ENCODE assay signal across 1 cellular context in genomic region chr6:28727559-28728211, GRCh38.
TF ChIP-seq lines count a peak whose summit lies in the region.

No MANE protein-coding gene starts in this region.

TF ChIP-seq in HCT116, 20 proteins besides CTCF, POLR2A, EP300 and RAD21 (continued from another document):
- TF ChIP-seq, protein P1, sequence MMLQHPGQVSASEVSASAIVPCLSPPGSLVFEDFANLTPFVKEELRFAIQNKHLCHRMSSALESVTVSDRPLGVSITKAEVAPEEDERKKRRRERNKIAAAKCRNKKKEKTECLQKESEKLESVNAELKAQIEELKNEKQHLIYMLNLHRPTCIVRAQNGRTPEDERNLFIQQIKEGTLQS (IDR thresholded peaks at IDR 0.05): no peak
- TF ChIP-seq EGR1 (IDR thresholded peaks at IDR 0.05; ENCODE audit: low read depth): no peak
- TF ChIP-seq ZBTB33 (IDR thresholded peaks at IDR 0.05; ENCODE audit: extremely low read depth, insufficient replicate concordance, low read length): no peak
- TF ChIP-seq, protein P2, sequence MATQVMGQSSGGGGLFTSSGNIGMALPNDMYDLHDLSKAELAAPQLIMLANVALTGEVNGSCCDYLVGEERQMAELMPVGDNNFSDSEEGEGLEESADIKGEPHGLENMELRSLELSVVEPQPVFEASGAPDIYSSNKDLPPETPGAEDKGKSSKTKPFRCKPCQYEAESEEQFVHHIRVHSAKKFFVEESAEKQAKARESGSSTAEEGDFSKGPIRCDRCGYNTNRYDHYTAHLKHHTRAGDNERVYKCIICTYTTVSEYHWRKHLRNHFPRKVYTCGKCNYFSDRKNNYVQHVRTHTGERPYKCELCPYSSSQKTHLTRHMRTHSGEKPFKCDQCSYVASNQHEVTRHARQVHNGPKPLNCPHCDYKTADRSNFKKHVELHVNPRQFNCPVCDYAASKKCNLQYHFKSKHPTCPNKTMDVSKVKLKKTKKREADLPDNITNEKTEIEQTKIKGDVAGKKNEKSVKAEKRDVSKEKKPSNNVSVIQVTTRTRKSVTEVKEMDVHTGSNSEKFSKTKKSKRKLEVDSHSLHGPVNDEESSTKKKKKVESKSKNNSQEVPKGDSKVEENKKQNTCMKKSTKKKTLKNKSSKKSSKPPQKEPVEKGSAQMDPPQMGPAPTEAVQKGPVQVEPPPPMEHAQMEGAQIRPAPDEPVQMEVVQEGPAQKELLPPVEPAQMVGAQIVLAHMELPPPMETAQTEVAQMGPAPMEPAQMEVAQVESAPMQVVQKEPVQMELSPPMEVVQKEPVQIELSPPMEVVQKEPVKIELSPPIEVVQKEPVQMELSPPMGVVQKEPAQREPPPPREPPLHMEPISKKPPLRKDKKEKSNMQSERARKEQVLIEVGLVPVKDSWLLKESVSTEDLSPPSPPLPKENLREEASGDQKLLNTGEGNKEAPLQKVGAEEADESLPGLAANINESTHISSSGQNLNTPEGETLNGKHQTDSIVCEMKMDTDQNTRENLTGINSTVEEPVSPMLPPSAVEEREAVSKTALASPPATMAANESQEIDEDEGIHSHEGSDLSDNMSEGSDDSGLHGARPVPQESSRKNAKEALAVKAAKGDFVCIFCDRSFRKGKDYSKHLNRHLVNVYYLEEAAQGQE (IDR thresholded peaks at IDR 0.05; ENCODE audit: low read depth): no peak
- no peak for TF ChIP-seq ZFX (IDR thresholded peaks at IDR 0.05)
- no peak for TF ChIP-seq EZH2phosphoT487 (IDR thresholded peaks at IDR 0.05; ENCODE audit: borderline replicate concordance)
